22 cellular contexts compared by ENCODE assay signal in the genomic region with DNA sequence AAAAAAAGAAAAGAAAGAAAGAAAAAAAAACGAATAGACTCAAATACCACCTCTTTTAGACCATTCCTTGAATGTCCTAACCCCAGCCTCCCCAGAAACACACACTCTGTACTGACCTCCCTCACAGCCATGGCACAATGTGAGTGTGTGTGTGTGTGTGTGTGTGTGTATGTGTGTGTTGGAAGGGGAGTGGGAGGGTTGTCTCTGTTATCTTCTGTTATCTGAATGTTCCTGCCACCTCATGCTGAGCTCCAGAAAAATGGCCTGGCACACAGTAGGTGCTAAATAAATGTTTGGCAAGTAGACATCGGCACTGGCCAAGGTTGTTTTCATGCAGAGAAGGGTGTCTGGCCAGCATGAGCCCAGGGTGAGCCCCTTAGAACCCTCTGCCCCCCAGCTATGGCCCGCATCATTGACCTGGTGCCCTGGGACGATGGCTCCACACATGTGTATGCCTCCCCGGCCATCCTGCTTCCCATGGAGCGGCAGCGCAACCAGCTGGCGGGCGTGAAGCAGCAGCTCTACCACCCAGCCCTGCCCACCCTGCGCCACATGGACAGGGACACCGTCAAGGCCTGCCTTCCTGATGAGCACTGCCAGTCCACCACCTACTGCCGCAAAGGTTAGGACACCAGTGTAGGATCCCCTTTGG. TPM values are rescaled to one million over a fixed set of nuclear protein-coding genes. Genes with fewer than 3 reads are reported as not detected.
DNase-seq lines count a peak whose midpoint lies in the region; ATAC-seq, FAIRE-seq and TF ChIP-seq lines count a peak whose summit lies in the region.
"Had no signal": no experiment of that assay in that cellular context is flagged by ENCODE, and none has a peak within 500 bp of the region (broad histone marks: within the 10 kb centered on the region; RNA-seq: fewer than 3 reads in every experiment).

No MANE protein-coding gene starts in this region.

- no peak overlapping the region for H2BK15ac ChIP-seq in IMR-90 (ENCODE audit: low read depth, low read length)

- H4K20me1 ChIP-seq in IMR-90 (ENCODE audit: insufficient read depth, low read length) (no peaks in the 10 kb centered on the region), GM12878 (ENCODE audit: control insufficient read depth, insufficient read depth) (no peaks in the 10 kb centered on the region)

- no peak overlapping the region for H2AFZ ChIP-seq in IMR-90 (replicated peaks; ENCODE audit: low read length, poor library complexity)
- H2AFZ ChIP-seq in GM12878 (ENCODE audit: control insufficient read depth, low read depth, low read length) = no peak overlapping the region

- no peak overlapping the region for H3K23ac ChIP-seq in IMR-90 (ENCODE audit: low read depth, low read length)

- H3K27me3 ChIP-seq in IMR-90 (ENCODE audit: control insufficient read depth, insufficient read depth, low read length) = peaks cover 40% of the 10 kb centered on the region
- no peaks in the 10 kb centered on the region; a peak in 1 of 4 replicates for H3K27me3 ChIP-seq in GM12878 (replicated peaks in 1 of 2; ENCODE audit: control insufficient read depth in 2 of 2, insufficient read depth in 2 of 2, low read length in 1 of 2)
- H3K27me3 ChIP-seq in liver (ENCODE audit: control insufficient read depth in 4 of 4, insufficient read depth in 4 of 4, low read length in 3 of 4) = no peaks in the 10 kb centered on the region
- H3K27me3 ChIP-seq: spleen had no signal

- H3K9ac ChIP-seq in IMR-90 (ENCODE audit: low read depth, low read length) = no peak overlapping the region
- H3K9ac ChIP-seq in GM12878 (ENCODE audit: control insufficient read depth, insufficient read depth, low read length) = no peak overlapping the region
- no peak overlapping the region for H3K9ac ChIP-seq in liver (ENCODE audit: low read depth in 1 of 2, low read length in 2 of 2)

- dilution Hi-C loops in IMR-90 (cut with HindIII; ENCODE audit: low sequenced_read_pairs, unreplicated experiment) = no loop called here

- no peak overlapping the region for H3K18ac ChIP-seq in IMR-90 (ENCODE audit: low read depth, low read length)

- RAD21 ChIA-PET in GM12878 (lab: Charles Lee; ENCODE audit: unreplicated experiment) = no interaction called here

- no peaks in the 10 kb centered on the region for H3K79me2 ChIP-seq in GM12878 (ENCODE audit: control insufficient read depth, insufficient read depth, low read length)

- no peak overlapping the region for H2AK5ac ChIP-seq in IMR-90 (ENCODE audit: low read depth, low read length)

- FAIRE-seq in GM12878 (lab: Jason Lieb, UNC) = no peak
- FAIRE-seq: G401.6, islet of Langerhans had no signal

- ATAC-seq in IMR-90 (ENCODE audit: low read depth) (no peak), GM12878 (no peak)
- ATAC-seq: activated naive CD8-positive, alpha-beta T cell treated with anti-CD3 and anti-CD28 coated beads, Interleukin-2, amount 50 U/mL, for 24 hours; gastrocnemius medialis had no signal

- H3K36me3 ChIP-seq in IMR-90 (ENCODE audit: control insufficient read depth, insufficient read depth, low read length) = no peaks in the 10 kb centered on the region
- H3K36me3 ChIP-seq in GM12878 (ENCODE audit: control insufficient read depth in 2 of 2, insufficient read depth in 2 of 2, low read length in 1 of 2) = no peaks in the 10 kb centered on the region
- no peaks in the 10 kb centered on the region for H3K36me3 ChIP-seq in liver (ENCODE audit: control insufficient read depth in 4 of 4, insufficient read depth in 3 of 4, low read depth in 1 of 4, low read length in 3 of 4)
- H3K36me3 ChIP-seq: gastrocnemius medialis, spleen had no signal

- no peak for TF ChIP-seq RAD21 in IMR-90 (IDR thresholded peaks at IDR 0.05; ENCODE audit: low read length)
- TF ChIP-seq RAD21 in GM12878 (IDR thresholded peaks at IDR 0.05; ENCODE audit: insufficient read depth, low read depth, low read length) = 0 out of 2 replicates have a peak, but pooled peaks have one; percentile 6
- TF ChIP-seq RAD21 in liver (IDR thresholded peaks at IDR 0.05) = no peak

- H3K14ac ChIP-seq in IMR-90 (replicated peaks; ENCODE audit: low read depth, low read length) = no peak overlapping the region

- H4K5ac ChIP-seq in IMR-90 (ENCODE audit: low read depth, low read length) = no peak overlapping the region

- no peak overlapping the region for H3K4ac ChIP-seq in IMR-90 (ENCODE audit: low read depth, low read length)

- SMC1A ChIA-PET in GM12878 (lab: Charles Lee; ENCODE audit: uncharacterized antibody, unreplicated experiment) = no interaction called here

- no peak overlapping the region for H3K56ac ChIP-seq in IMR-90 (ENCODE audit: extremely low read depth, insufficient read depth, low read length)

- H3K9me3 ChIP-seq in IMR-90 (ENCODE audit: control insufficient read depth, insufficient read depth, low read length) = no peaks in the 10 kb centered on the region
- no peaks in the 10 kb centered on the region for H3K9me3 ChIP-seq in GM12878 (replicated peaks; ENCODE audit: control insufficient read depth, insufficient read depth, low read length)
- no peaks in the 10 kb centered on the region for H3K9me3 ChIP-seq in liver (ENCODE audit: control insufficient read depth in 4 of 4, low read length in 3 of 4)
- H3K9me3 ChIP-seq: gastrocnemius medialis, spleen had no signal

- no peak for TF ChIP-seq POLR2A in IMR-90 (IDR thresholded peaks at IDR 0.05; ENCODE audit: low read depth, low read length)
- no peak for TF ChIP-seq POLR2A in GM12878 (IDR thresholded peaks at IDR 0.05; ENCODE audit: low read depth, low read length)

- no peak overlapping the region for H2BK120ac ChIP-seq in IMR-90 (ENCODE audit: low read depth, low read length)

- H2BK5ac ChIP-seq in IMR-90 (ENCODE audit: low read depth, low read length, poor library complexity, severe bottlenecking) = no peak overlapping the region

- no peak overlapping the region for H4K91ac ChIP-seq in IMR-90 (ENCODE audit: insufficient read depth, low read depth, low read length)

- H3K4me3 ChIP-seq in IMR-90 (ENCODE audit: insufficient read depth, low read depth, low read length) (no peak overlapping the region), GM12878 (no peak overlapping the region), liver (ENCODE audit: low read depth in 1 of 3, low read length in 3 of 3) (no peak overlapping the region)
- H3K4me3 ChIP-seq: gastrocnemius medialis, spleen had no signal

- no peak for TF ChIP-seq CTCF in IMR-90 (conservative IDR thresholded peaks at IDR 0.05; ENCODE audit: low read depth, low read length)
- TF ChIP-seq CTCF in GM12878 (IDR thresholded peaks at IDR 0.05 in 2 of 3, conservative IDR thresholded peaks at IDR 0.05 in 1 of 3; ENCODE audit: control insufficient read depth in 2 of 3, extremely low read depth in 1 of 3, insufficient read depth in 1 of 3, low read depth in 3 of 3, low read length in 3 of 3) = no peak; a peak in 1 of 6 replicates
- TF ChIP-seq CTCF in liver (IDR thresholded peaks at IDR 0.05; ENCODE audit: low read depth, low read length, missing input control) = peak; percentile 1

- TF ChIP-seq EP300 in GM12878 (IDR thresholded peaks at IDR 0.05; ENCODE audit: borderline replicate concordance in 1 of 2, control insufficient read depth in 1 of 2, low read depth in 2 of 2, low read length in 2 of 2) = no peak

- DNase-seq in DMS 273 (lab: John Stamatoyannopoulos, UW; ENCODE audit: unreplicated experiment) (peak; percentile 27), DMS 273 treated with DMSO at 0.1 percent for 48 hours (lab: John Stamatoyannopoulos, UW) (no peak), IMR-90 (no peak), GM12878 (ENCODE audit: low read depth, low spot score) (no peak), NCI-H2196 treated with DMSO at 0.1 percent for 48 hours (lab: John Stamatoyannopoulos, UW; ENCODE audit: unreplicated experiment) (no peak), mucosa of gallbladder (ENCODE audit: low spot score) (no peak)
- DNase-seq in stimulated activated CD4-positive, alpha-beta T cell treated with anti-CD3 and anti-CD28 coated beads, Interleukin-2, amount 100 ng/mL, for 24 hours = no peak
- DNase-seq: activated CD4-positive, alpha-beta T cell treated with anti-CD3 and anti-CD28 coated beads, Interleukin-2, amount 50 U/mL, for 1 hour; activated naive CD8-positive, alpha-beta T cell treated with anti-CD3 and anti-CD28 coated beads, Interleukin-2, amount 50 U/mL, for 24 hours; activated T-cell treated with anti-CD3 and anti-CD28 coated beads, Interleukin-2, amount 50 U/mL, for 24 hours; caudate nucleus; CD4-positive, CD25-positive, alpha-beta regulatory T cell; gastrocnemius medialis; NCI-H1694 treated with DMSO at 0.1 percent for 48 hours; NCI-H510A; spleen had no signal

- in situ Hi-C loops in IMR-90 (cut with MboI; ENCODE audit: low sequenced_read_pairs) (no loop called here), GM12878 (cut with MboI) (no loop called here)

- no peak overlapping the region for H4K8ac ChIP-seq in IMR-90 (ENCODE audit: low read depth in 2 of 2, low read length in 2 of 2)

- H3K9me1 ChIP-seq in IMR-90 (ENCODE audit: insufficient read depth, low read length) = no peaks in the 10 kb centered on the region

- H2BK20ac ChIP-seq in IMR-90 (ENCODE audit: low read depth, low read length) = no peak overlapping the region

- POLR2A ChIA-PET in IMR-90 (lab: Charles Lee; ENCODE audit: unreplicated experiment) = no interaction called here
- POLR2A ChIA-PET in GM12878 (lab: Charles Lee) = no interaction called here

- H3K4me1 ChIP-seq in IMR-90 (ENCODE audit: control insufficient read depth, insufficient read depth, low read length) = no peaks in the 10 kb centered on the region
- no peaks in the 10 kb centered on the region for H3K4me1 ChIP-seq in GM12878 (ENCODE audit: control insufficient read depth, insufficient read depth, low read length)
- no peaks in the 10 kb centered on the region for H3K4me1 ChIP-seq in liver (ENCODE audit: control insufficient read depth in 4 of 4, insufficient read depth in 4 of 4, low read length in 3 of 4)
- H3K4me1 ChIP-seq: gastrocnemius medialis, spleen had no signal

- H3K79me1 ChIP-seq in IMR-90 (ENCODE audit: low read depth in 1 of 2, low read length in 2 of 2) = no peaks in the 10 kb centered on the region

- H3K4me2 ChIP-seq in IMR-90 (ENCODE audit: low read depth, low read length) (no peak overlapping the region), GM12878 (ENCODE audit: control insufficient read depth, insufficient read depth) (no peak overlapping the region)

- 0% methylated on average over 1 of the region's 12 CpGs; no CpG with 5 or more reads in 1 of the 2 experiments for WGBS in IMR-90 (ENCODE audit: extremely low coverage in 2 of 2, insufficient read length in 1 of 2), 2 experiments
- WGBS in GM12878 (ENCODE audit: insufficient coverage, insufficient replicate concordance, low lambda C conversion rate, missing lambda C conversion rate) = 56% methylated on average over 12 of the region's 12 CpGs
- WGBS in liver = 88% methylated on average over 12 of the region's 12 CpGs

- CTCF ChIA-PET in IMR-90 (lab: Yijun Ruan, JAX) = no interaction called here
- CTCF ChIA-PET in GM12878 (lab: Yijun Ruan, JAX) = interaction anchor here (0.6 kb wide), 1 partner anchor 78 kb away, joined by 3 read pairs; no protein-coding TSS in a partner anchor

- H3K27ac ChIP-seq in IMR-90 (ENCODE audit: insufficient read depth, low read length) (no peak overlapping the region), GM12878 (ENCODE audit: control insufficient read depth, insufficient read depth) (no peak overlapping the region), liver (ENCODE audit: low read depth in 1 of 2, low read length in 2 of 2) (no peak overlapping the region)
- H3K27ac ChIP-seq: 22Rv1, gastrocnemius medialis, spleen had no signal

- peak overlapping the region; percentile 23 for H2AK9ac ChIP-seq in IMR-90 (replicated peaks; ENCODE audit: low read depth, low read length, poor library complexity)

- BruUV-seq in IMR-90 (replicated peaks; lab: Mats Ljungman, UMichigan) (no TSS peak), GM12878 (replicated peaks; lab: Mats Ljungman, UMichigan) (no TSS peak)

- intact Hi-C loops in IMR-90 (cut with micrococcal nuclease) = no loop called here
- intact Hi-C loops in GM12878 (cut with micrococcal nuclease; ENCODE audit: unreplicated experiment) = no loop called here

RNA-seq across cellular contexts. Expression of a gene that starts 6.6 kb away (rescaled TPM):
- total RNA-seq in IMR-90 (2012; rRNA removed) = not detected in 2 replicates
- polyA plus RNA-seq in IMR-90 (2012; rRNA removed) = not detected in 2 replicates
- polyA plus RNA-seq in IMR-90 (2012; cell fraction: cytosol; rRNA removed) = not detected in 2 replicates
- polyA plus RNA-seq in IMR-90 (2012; cell fraction: nucleus; rRNA removed; ENCODE audit: low replicate concordance) = 0.01 TPM in 1 of 2 replicates, not detected in the other
- total RNA-seq in GM12878 (2013; cell fraction: nucleolus; rRNA removed) = not detected in 2 replicates
- not detected in 2 replicates for total RNA-seq in GM12878 (2014; rRNA removed)
- total RNA-seq in GM12878 (2014; rRNA removed; fragmentation: Illumina TruSeq; extraction: Trizol) = not detected in 2 replicates
- total RNA-seq in GM12878 (2021) = not detected in 2 replicates
- not detected for polyA plus RNA-seq in GM12878 (2011; ENCODE audit: low read depth)
- 0.03 TPM in 1 of 2 replicates, not detected in the other for polyA plus RNA-seq in GM12878 (2011; rRNA removed)
- polyA plus RNA-seq in GM12878 (2011; cell fraction: cytosol; rRNA removed) = 0.03 and 0.10 TPM in 2 replicates
- 0.04 and 0.15 TPM in 2 replicates for polyA plus RNA-seq in GM12878 (2011; cell fraction: nucleus; rRNA removed)
- polyA plus RNA-seq in GM12878 (2012) = not detected in 2 replicates
- not detected in 2 replicates for polyA plus RNA-seq in GM12878 (2014; fragmentation: Illumina TruSeq; extraction: Trizol)
- not detected for polyA plus RNA-seq in GM12878 (2014; fragmentation: Nextera tagmentation; extraction: Ambion mirVana)
- polyA plus RNA-seq in GM12878 (2014; rRNA removed) = not detected in 2 replicates
- polyA plus RNA-seq in GM12878 (2016; fragmentation: Nextera tagmentation; extraction: Ambion mirVana) = not detected
- polyA minus RNA-seq in GM12878 (2011; rRNA and poly(A)+ RNA removed) = not detected in 2 replicates
- polyA minus RNA-seq in GM12878 (2011; cell fraction: cytosol; rRNA and poly(A)+ RNA removed) = not detected in 2 replicates
- polyA minus RNA-seq in GM12878 (2011; cell fraction: nucleus; rRNA and poly(A)+ RNA removed) = not detected in 2 replicates
- under 1 TPM; under 0.01 TPM for total RNA-seq in liver
- not detected for polyA plus RNA-seq in liver
- 0.29 TPM for total RNA-seq in mucosa of gallbladder
- total RNA-seq: CD4-positive, CD25-positive, alpha-beta regulatory T cell; gastrocnemius medialis; RPMI7951; spleen; T-helper 2 cell treated with Interferon-gamma antibody and Interleukin-4, amounts not matched to agents 100 ng/mL and 5 ng/mL, for 36 hours had no signal
- polyA plus RNA-seq: CD4-positive, CD25-positive, alpha-beta regulatory T cell had no signal

RNA-seq across cellular contexts. Expression of a gene that starts 22.9 kb away (rescaled TPM):
- total RNA-seq in IMR-90 (2012; rRNA removed) (0.83 and 0.90 TPM in 2 replicates), GM12878 (2014; rRNA removed) (1.4 TPM in 2 replicates), GM12878 (2014; rRNA removed; fragmentation: Illumina TruSeq; extraction: Trizol) (1.1 TPM in 2 replicates), GM12878 (2021) (6.9 and 7.4 TPM in 2 replicates), liver (1 to 10 TPM; 2.6 TPM), mucosa of gallbladder (12.1 TPM)
- polyA plus RNA-seq in IMR-90 (2012; rRNA removed) (6.3 TPM in 2 replicates), GM12878 (2011; rRNA removed) (0.72 and 1.7 TPM in 2 replicates), GM12878 (2014; fragmentation: Illumina TruSeq; extraction: Trizol) (1.2 and 1.8 TPM in 2 replicates), GM12878 (2014; fragmentation: Nextera tagmentation; extraction: Ambion mirVana) (under 1 TPM; 0.29 to 0.69 TPM), GM12878 (2014; rRNA removed) (2.7 and 3.7 TPM in 2 replicates), GM12878 (2016; fragmentation: Nextera tagmentation; extraction: Ambion mirVana) (1 to 10 TPM; 2.8 to 3.3 TPM), liver (1 to 10 TPM in 1 of 2 donors, under 1 TPM in 1; 0.64 to 3.4 TPM)
- 6.7 and 10.4 TPM in 2 replicates for polyA plus RNA-seq in IMR-90 (2012; cell fraction: cytosol; rRNA removed)
- 5.8 and 8.9 TPM in 2 replicates for polyA plus RNA-seq in IMR-90 (2012; cell fraction: nucleus; rRNA removed; ENCODE audit: low replicate concordance)
- total RNA-seq in GM12878 (2013; cell fraction: nucleolus; rRNA removed) = 4.3 and 5.1 TPM in 2 replicates
- polyA plus RNA-seq in GM12878 (2011; ENCODE audit: low read depth) = 1.4 TPM
- 2.5 and 2.7 TPM in 2 replicates for polyA plus RNA-seq in GM12878 (2011; cell fraction: cytosol; rRNA removed)
- 5.4 and 8.8 TPM in 2 replicates for polyA plus RNA-seq in GM12878 (2011; cell fraction: nucleus; rRNA removed)
- 3.7 and 4.1 TPM in 2 replicates for polyA plus RNA-seq in GM12878 (2012)
- polyA minus RNA-seq in GM12878 (2011; rRNA and poly(A)+ RNA removed) = 2.8 and 5.1 TPM in 2 replicates
- 2.1 TPM in 2 replicates for polyA minus RNA-seq in GM12878 (2011; cell fraction: cytosol; rRNA and poly(A)+ RNA removed)
- polyA minus RNA-seq in GM12878 (2011; cell fraction: nucleus; rRNA and poly(A)+ RNA removed) = 5.0 and 7.0 TPM in 2 replicates

RNA-seq across cellular contexts. Expression of a gene that starts 23.7 kb away (rescaled TPM):
- total RNA-seq in IMR-90 (2012; rRNA removed) (23.1 and 45.9 TPM in 2 replicates), GM12878 (2014; rRNA removed) (9.7 and 9.9 TPM in 2 replicates), GM12878 (2014; rRNA removed; fragmentation: Illumina TruSeq; extraction: Trizol) (9.4 and 10.0 TPM in 2 replicates), GM12878 (2021) (50.2 and 50.8 TPM in 2 replicates), liver (10 to 100 TPM in 1 of 2 donors, 1 to 10 TPM in 1; 8.9 to 40.7 TPM), mucosa of gallbladder (42.4 TPM)
- polyA plus RNA-seq in IMR-90 (2012; rRNA removed) (94.9 and 96.8 TPM in 2 replicates), GM12878 (2011; rRNA removed) (28.3 and 45.4 TPM in 2 replicates), GM12878 (2014; fragmentation: Illumina TruSeq; extraction: Trizol) (37.6 and 39.7 TPM in 2 replicates), GM12878 (2014; fragmentation: Nextera tagmentation; extraction: Ambion mirVana) (1 to 10 TPM; 7.9 to 8.7 TPM), GM12878 (2014; rRNA removed) (41.1 and 43.5 TPM in 2 replicates), GM12878 (2016; fragmentation: Nextera tagmentation; extraction: Ambion mirVana) (10 to 100 TPM; 53.2 to 72.2 TPM), liver (10 to 100 TPM; 23.7 to 32.8 TPM)
- polyA plus RNA-seq in IMR-90 (2012; cell fraction: cytosol; rRNA removed) = 126 and 158 TPM in 2 replicates
- 32.4 and 62.6 TPM in 2 replicates for polyA plus RNA-seq in IMR-90 (2012; cell fraction: nucleus; rRNA removed; ENCODE audit: low replicate concordance)
- 44.1 and 54.1 TPM in 2 replicates for total RNA-seq in GM12878 (2013; cell fraction: nucleolus; rRNA removed)
- polyA plus RNA-seq in GM12878 (2011; ENCODE audit: low read depth) = 20.3 TPM
- polyA plus RNA-seq in GM12878 (2011; cell fraction: cytosol; rRNA removed) = 50.4 and 59.0 TPM in 2 replicates
- 40.6 and 53.8 TPM in 2 replicates for polyA plus RNA-seq in GM12878 (2011; cell fraction: nucleus; rRNA removed)
- 21.3 and 31.1 TPM in 2 replicates for polyA plus RNA-seq in GM12878 (2012)
- 33.4 and 50.6 TPM in 2 replicates for polyA minus RNA-seq in GM12878 (2011; rRNA and poly(A)+ RNA removed)
- polyA minus RNA-seq in GM12878 (2011; cell fraction: cytosol; rRNA and poly(A)+ RNA removed) = 28.3 and 28.5 TPM in 2 replicates
- polyA minus RNA-seq in GM12878 (2011; cell fraction: nucleus; rRNA and poly(A)+ RNA removed) = 19.0 and 30.3 TPM in 2 replicates

RNA-seq across cellular contexts. Expression of a gene that starts 48.0 kb away (rescaled TPM):
- total RNA-seq in IMR-90 (2012; rRNA removed) = 0.18 and 0.28 TPM in 2 replicates
- polyA plus RNA-seq in IMR-90 (2012; rRNA removed) = 0.56 and 0.69 TPM in 2 replicates
- 0.69 and 1.1 TPM in 2 replicates for polyA plus RNA-seq in IMR-90 (2012; cell fraction: cytosol; rRNA removed)
- 0.24 and 0.62 TPM in 2 replicates for polyA plus RNA-seq in IMR-90 (2012; cell fraction: nucleus; rRNA removed; ENCODE audit: low replicate concordance)
- total RNA-seq in GM12878 (2013; cell fraction: nucleolus; rRNA removed) = 0.24 and 0.40 TPM in 2 replicates
- not detected in 2 replicates for total RNA-seq in GM12878 (2014; rRNA removed)
- total RNA-seq in GM12878 (2014; rRNA removed; fragmentation: Illumina TruSeq; extraction: Trizol) = not detected in 2 replicates
- total RNA-seq in GM12878 (2021) = 0.13 and 0.56 TPM in 2 replicates
- not detected for polyA plus RNA-seq in GM12878 (2011; ENCODE audit: low read depth)
- polyA plus RNA-seq in GM12878 (2011; rRNA removed) = not detected in 2 replicates
- polyA plus RNA-seq in GM12878 (2011; cell fraction: cytosol; rRNA removed) = 0.02 and 0.04 TPM in 2 replicates
- polyA plus RNA-seq in GM12878 (2011; cell fraction: nucleus; rRNA removed) = not detected in 2 replicates
- 0.10 TPM in 1 of 2 replicates, not detected in the other for polyA plus RNA-seq in GM12878 (2012)
- polyA plus RNA-seq in GM12878 (2014; fragmentation: Illumina TruSeq; extraction: Trizol) = not detected in 2 replicates
- polyA plus RNA-seq in GM12878 (2014; fragmentation: Nextera tagmentation; extraction: Ambion mirVana) = not detected
- 0.10 TPM in 1 of 2 replicates, not detected in the other for polyA plus RNA-seq in GM12878 (2014; rRNA removed)
- polyA plus RNA-seq in GM12878 (2016; fragmentation: Nextera tagmentation; extraction: Ambion mirVana) = under 1 TPM in 1 of 2 experiments, not detected in 1; 0.08 TPM
- polyA minus RNA-seq in GM12878 (2011; rRNA and poly(A)+ RNA removed) = not detected in 2 replicates
- polyA minus RNA-seq in GM12878 (2011; cell fraction: cytosol; rRNA and poly(A)+ RNA removed) = 0.62 and 0.67 TPM in 2 replicates
- 0.10 TPM in 1 of 2 replicates, not detected in the other for polyA minus RNA-seq in GM12878 (2011; cell fraction: nucleus; rRNA and poly(A)+ RNA removed)
- 10 to 100 TPM; 14.2 to 38.8 TPM for total RNA-seq in liver
- 10 to 100 TPM in 1 of 2 donors, 1 to 10 TPM in 1; 7.0 to 28.7 TPM for polyA plus RNA-seq in liver
- total RNA-seq in mucosa of gallbladder = 109 TPM
